In genomic region chr7:43058271-43059066, GRCh38 we compare ENCODE assay signal across 14 cellular contexts. TPM values are rescaled to one million over a fixed set of nuclear protein-coding genes. Genes with fewer than 3 reads are reported as not detected.
A peak's percentile ranks its signal among the peaks of the same experiment; 100 is the strongest.
DNase-seq lines count a peak whose midpoint lies in the region; ATAC-seq and TF ChIP-seq lines count a peak whose summit lies in the region.
"Had no signal": no experiment of that assay in that cellular context is flagged by ENCODE, and none has a peak within 500 bp of the region (broad histone marks: within the 10 kb centered on the region; RNA-seq: fewer than 3 reads in every experiment).

No MANE protein-coding gene starts in this region.

- peaks cover 0 to 4% (median 0%) of the 10 kb centered on the region in 9 donors for H3K9me3 Mint-ChIP-seq in naive thymus-derived CD8-positive, alpha-beta T cell
- H3K9me3 Mint-ChIP-seq: stimulated activated effector memory CD8-positive, alpha-beta T cell treated with anti-CD3 and anti-CD28 coated beads, Interleukin-12 subunit alpha, Interleukin-12 subunit beta, amount 100 ng/mL, for 72 hours had no signal

- no peak for TF ChIP-seq CTCF in esophagus squamous epithelium (IDR thresholded peaks at IDR 0.05)

- POLR2A ChIA-PET in naive thymus-derived CD8-positive, alpha-beta T cell (lab: Charles Lee), result no interaction called here

- peak overlapping the region in 1 of 10 donors; percentile 62 for H3K4me3 Mint-ChIP-seq in naive thymus-derived CD8-positive, alpha-beta T cell
- H3K4me3 Mint-ChIP-seq: stimulated activated effector memory CD8-positive, alpha-beta T cell treated with anti-CD3 and anti-CD28 coated beads, Interleukin-12 subunit alpha, Interleukin-12 subunit beta, amount 100 ng/mL, for 72 hours had no signal

- no peak for TF ChIP-seq POLR2A in esophagus squamous epithelium (IDR thresholded peaks at IDR 0.05)

- peak overlapping the region in 1 of 10 donors; percentile 53 for H3K27ac Mint-ChIP-seq in naive thymus-derived CD8-positive, alpha-beta T cell
- H3K27ac Mint-ChIP-seq: stimulated activated effector memory CD8-positive, alpha-beta T cell treated with anti-CD3 and anti-CD28 coated beads, Interleukin-12 subunit alpha, Interleukin-12 subunit beta, amount 100 ng/mL, for 72 hours had no signal

- H3K36me3 ChIP-seq in esophagus squamous epithelium, result no peaks in the 10 kb centered on the region
- H3K36me3 ChIP-seq: gastroesophageal sphincter, sigmoid colon had no signal

- H3K27me3 Mint-ChIP-seq in naive thymus-derived CD8-positive, alpha-beta T cell, result peaks cover 1 to 20% (median 11%) of the 10 kb centered on the region in 5 donors

- 58 to 71% methylated on average over 5 of the region's 5 CpGs for WGBS in esophagus squamous epithelium, 2 donors

- H3K4me3 ChIP-seq in esophagus squamous epithelium, result peak overlapping the region; percentile 37 to 60 (median 43)
- H3K4me3 ChIP-seq: gastroesophageal sphincter, sigmoid colon had no signal

- intact Hi-C loops in esophagus squamous epithelium (cut with DNase I), result no loop called here

- peak overlapping the region in 3 of 4 donors; percentile 55 to 75 (median 73) for H3K27ac ChIP-seq in esophagus squamous epithelium
- H3K27ac ChIP-seq: gastroesophageal sphincter, sigmoid colon had no signal

- H3K36me3 Mint-ChIP-seq in naive thymus-derived CD8-positive, alpha-beta T cell, result no peaks in the 10 kb centered on the region
- H3K36me3 Mint-ChIP-seq: stimulated activated effector memory CD8-positive, alpha-beta T cell treated with anti-CD3 and anti-CD28 coated beads, Interleukin-12 subunit alpha, Interleukin-12 subunit beta, amount 100 ng/mL, for 72 hours had no signal

- H3K27me3 ChIP-seq in esophagus squamous epithelium, result peaks cover 0 to 3% (median 0%) of the 10 kb centered on the region in 4 donors
- H3K27me3 ChIP-seq: sigmoid colon had no signal

- no peaks in the 10 kb centered on the region for H3K4me1 ChIP-seq in esophagus squamous epithelium
- H3K4me1 ChIP-seq: gastroesophageal sphincter, sigmoid colon had no signal

- no peaks in the 10 kb centered on the region for H3K9me3 ChIP-seq in esophagus squamous epithelium
- H3K9me3 ChIP-seq: gastroesophageal sphincter, sigmoid colon had no signal

- peak; percentile 53 for ATAC-seq in GM18511 (IDR thresholded peaks at IDR 0.05; ENCODE audit: unreplicated experiment)
- ATAC-seq in GM21423 (IDR thresholded peaks at IDR 0.05; ENCODE audit: unreplicated experiment), result peak; percentile 47
- ATAC-seq in HG03280 (IDR thresholded peaks at IDR 0.05; ENCODE audit: unreplicated experiment), result peak; percentile 59
- ATAC-seq in naive thymus-derived CD8-positive, alpha-beta T cell, result no peak
- ATAC-seq: gastroesophageal sphincter; stimulated activated effector memory CD8-positive, alpha-beta T cell treated with anti-CD3 and anti-CD28 coated beads, Interleukin-12 subunit alpha, Interleukin-12 subunit beta, amount 100 ng/mL, for 72 hours had no signal

- peaks cover 0 to 14% (median 0%) of the 10 kb centered on the region in 4 donors for H3K4me1 Mint-ChIP-seq in naive thymus-derived CD8-positive, alpha-beta T cell
- H3K4me1 Mint-ChIP-seq: stimulated activated effector memory CD8-positive, alpha-beta T cell treated with anti-CD3 and anti-CD28 coated beads, Interleukin-12 subunit alpha, Interleukin-12 subunit beta, amount 100 ng/mL, for 72 hours had no signal

- no peak for DNase-seq in esophagus squamous epithelium (lab: John Stamatoyannopoulos, UW)
- no peak for DNase-seq in naive thymus-derived CD8-positive, alpha-beta T cell
- no peak for DNase-seq in NCI-H2107 (lab: John Stamatoyannopoulos, UW)
- no peak for DNase-seq in NK-92 (lab: John Stamatoyannopoulos, UW; ENCODE audit: unreplicated experiment)
- DNase-seq in NCI-H69 (lab: John Stamatoyannopoulos, UW), result no peak
- DNase-seq: activated gamma-delta T cell, GOT3, Karpas-422, sigmoid colon had no signal

RNA-seq across cellular contexts. Expression of gene HECW1, which starts 54.0 kb away (rescaled TPM):
- under 1 TPM in 3 of 4 donors, not detected in 1; 0.18 to 0.57 (median 0.19) TPM for total RNA-seq in esophagus squamous epithelium
- total RNA-seq in naive thymus-derived CD8-positive, alpha-beta T cell, result not detected
- not detected for polyA plus RNA-seq in naive thymus-derived CD8-positive, alpha-beta T cell

Comparison
In these comparisons a context has a peak if more than half of its experiments do, and no peak if none do; other contexts are left out.
1. ATAC-seq: peak in GM18511 (single experiment), GM21423 (single experiment) and HG03280 (single experiment); none in naive thymus-derived CD8-positive, alpha-beta T cell (0 of 2).